Comparison of ENCODE assay signal across 8 cellular contexts in genomic region chr9:91089405-91090131, GRCh38.
DNase-seq lines count a peak whose midpoint lies in the region; ATAC-seq, FAIRE-seq and TF ChIP-seq lines count a peak whose summit lies in the region.

No MANE protein-coding gene starts in this region.

- TF ChIP-seq EP300 in esophagus muscularis mucosa (IDR thresholded peaks at IDR 0.05), result no peak

- H3K27me3 ChIP-seq in esophagus muscularis mucosa (no peaks in the 10 kb centered on the region), parathyroid adenoma (ENCODE audit: control insufficient read depth, insufficient read depth, low read length) (no peaks in the 10 kb centered on the region)

- H3K4me1 ChIP-seq in esophagus muscularis mucosa (peaks cover 0 to 8% (median 3%) of the 10 kb centered on the region in 4 donors), parathyroid adenoma (no peaks in the 10 kb centered on the region)

- peak; percentile 19; the same call in 1 of the 2 replicates for TF ChIP-seq CTCF in 22Rv1 (IDR thresholded peaks at IDR 0.05)
- TF ChIP-seq CTCF in GM10266 (IDR thresholded peaks at IDR 0.05; ENCODE audit: control insufficient read depth, insufficient read depth, low read depth, missing control alignments), result peak; percentile 63
- peak; percentile 54 to 62 (median 59) for TF ChIP-seq CTCF in esophagus muscularis mucosa (IDR thresholded peaks at IDR 0.05)
- TF ChIP-seq CTCF in parathyroid adenoma (IDR thresholded peaks at IDR 0.05), result peak; percentile 36

- intact Hi-C loops in esophagus muscularis mucosa (cut with DNase I), result loop anchor here (5.0 to 10.0 kb wide), 3 partner anchors 98 to 343 kb away; no protein-coding TSS in a partner anchor

- H3K79me2 ChIP-seq in parathyroid adenoma, result no peaks in the 10 kb centered on the region

- 31% methylated on average over 6 of the region's 6 CpGs for WGBS in esophagus muscularis mucosa

- H2AFZ ChIP-seq in parathyroid adenoma, result no peak overlapping the region

- ATAC-seq in GM21529 (IDR thresholded peaks at IDR 0.05; ENCODE audit: unreplicated experiment) (no peak), HG03469 (IDR thresholded peaks at IDR 0.05; ENCODE audit: unreplicated experiment) (no peak)

- no peak overlapping the region for H3K4me3 ChIP-seq in esophagus muscularis mucosa
- H3K4me3 ChIP-seq in parathyroid adenoma (ENCODE audit: low read depth, low read length), result no peak overlapping the region

- H3K9me3 ChIP-seq in esophagus muscularis mucosa (peaks cover 0 to 8% (median 0%) of the 10 kb centered on the region in 4 donors), parathyroid adenoma (ENCODE audit: control insufficient read depth, low read length) (no peaks in the 10 kb centered on the region)

- H3K9ac ChIP-seq in parathyroid adenoma, result no peak overlapping the region

- H3K36me3 ChIP-seq in esophagus muscularis mucosa, result no peaks in the 10 kb centered on the region
- H3K36me3 ChIP-seq in parathyroid adenoma (ENCODE audit: control insufficient read depth, insufficient read depth, low read length), result no peaks in the 10 kb centered on the region

- no peak overlapping the region for H3K4me2 ChIP-seq in parathyroid adenoma (ENCODE audit: low read length)

- H3K27ac ChIP-seq in 22Rv1 (no peak overlapping the region), esophagus muscularis mucosa (replicated peaks in 1 of 4) (no peak overlapping the region), parathyroid adenoma (no peak overlapping the region)

- TF ChIP-seq POLR2A in esophagus muscularis mucosa (IDR thresholded peaks at IDR 0.05; ENCODE audit: low read depth), result no peak

- DNase-seq in GM10266 (ENCODE audit: extremely low spot score) (peak; percentile 35), RCC 7860 (ENCODE audit: low spot score) (peak; percentile 35), esophagus muscularis mucosa (ENCODE audit: extremely low spot score) (no peak), HPDE6-E6E7 (ENCODE audit: extremely low spot score) (no peak)

- no peak for FAIRE-seq in RCC 7860 (lab: Jason Lieb, UNC)

Comparison
In these comparisons a context has a peak if more than half of its experiments do, and no peak if none do; other contexts are left out.
1. DNase-seq: peak in GM10266 (single experiment) and RCC 7860 (single experiment); none in esophagus muscularis mucosa (single experiment) and HPDE6-E6E7 (single experiment).
2. Peak in every context shown above with its lines, with median percentiles within 50 percentile points of each other: CTCF ChIP-seq.